Comparison of ENCODE assay signal across 8 cellular contexts in genomic region chr7:100428199-100428966, GRCh38. TPM values are rescaled to one million over a fixed set of nuclear protein-coding genes. Genes with fewer than 3 reads are reported as not detected.
DNase-seq lines count a peak whose midpoint lies in the region; ATAC-seq and TF ChIP-seq lines count a peak whose summit lies in the region.

Gene ZCWPW1 (minus strand): TSS chr7:100428703. CDS start chr7:100420649, 8,054 bp downstream.

- H3K27me3 Mint-ChIP-seq in activated CD8-positive, alpha-beta T cell treated with anti-CD3 and anti-CD28 coated beads for 36 hours = no peaks in the 10 kb centered on the region

- peak within 1 kb of the TSS; percentile 98 for H3K27ac Mint-ChIP-seq in activated CD8-positive, alpha-beta T cell treated with anti-CD3 and anti-CD28 coated beads for 36 hours

- H3K4me3 ChIP-seq in lower leg skin (ENCODE audit: low read depth, poor library complexity, severe bottlenecking) = peak within 1 kb of the TSS; percentile 82

- 1% methylated on average over 66 of the region's 66 CpGs for WGBS in lower leg skin, 2 donors

- CTCF ChIA-PET in activated CD8-positive, alpha-beta T cell treated with anti-CD3 and anti-CD28 coated beads for 36 hours (lab: Charles Lee) = interaction anchor here (0.9 to 1.8 kb wide), 6 partner anchors 21 to 297 kb away, joined by 3 to 8 read pairs (median 4); partner anchors contain the start of gene POP7

- DNase-seq in CD1c-positive myeloid dendritic cell (ENCODE audit: extremely low spot score) (peak; percentile 98), HK-2 (ENCODE audit: unreplicated experiment) (peak; percentile 96), NCI-H82 treated with DMSO at 0.1 percent for 48 hours (lab: John Stamatoyannopoulos, UW; ENCODE audit: unreplicated experiment) (peak; percentile 88), ecto neural progenitor cell (ENCODE audit: low spot score) (peak; percentile 93), lower leg skin (ENCODE audit: low spot score in 2 of 2) (peak; percentile 95 to 99)
- DNase-seq in activated CD8-positive, alpha-beta T cell treated with anti-CD3 and anti-CD28 coated beads for 36 hours = peak; percentile 97
- DNase-seq in stimulated activated CD4-positive, alpha-beta T cell treated with anti-CD3 and anti-CD28 coated beads, Interleukin-4, amount 100 ng/mL, for 4 hours = peak; percentile 97

- peak within 1 kb of the TSS; percentile 86 for H3K4me3 Mint-ChIP-seq in activated CD8-positive, alpha-beta T cell treated with anti-CD3 and anti-CD28 coated beads for 36 hours

- TF ChIP-seq CTCF in activated CD8-positive, alpha-beta T cell treated with anti-CD3 and anti-CD28 coated beads for 36 hours (IDR thresholded peaks at IDR 0.05) = no peak
- peak in 1 of 3 donors; percentile 7 for TF ChIP-seq CTCF in lower leg skin (IDR thresholded peaks at IDR 0.05)

- intact Hi-C loops in activated CD8-positive, alpha-beta T cell treated with anti-CD3 and anti-CD28 coated beads for 36 hours (cut with micrococcal nuclease) = no loop called here
- intact Hi-C loops in lower leg skin (cut with DNase I; ENCODE audit: low total_unique reads) = no loop called here

- peaks cover 24% of the 10 kb centered on the region for H3K4me1 Mint-ChIP-seq in activated CD8-positive, alpha-beta T cell treated with anti-CD3 and anti-CD28 coated beads for 36 hours (ENCODE audit: low read depth)

- no peaks in the 10 kb centered on the region for H3K9me3 Mint-ChIP-seq in activated CD8-positive, alpha-beta T cell treated with anti-CD3 and anti-CD28 coated beads for 36 hours

- peak; percentile 43 for ATAC-seq in GM19452 (IDR thresholded peaks at IDR 0.05; ENCODE audit: unreplicated experiment)
- ATAC-seq in activated CD8-positive, alpha-beta T cell treated with anti-CD3 and anti-CD28 coated beads for 36 hours = peak; percentile 43

- H3K36me3 Mint-ChIP-seq in activated CD8-positive, alpha-beta T cell treated with anti-CD3 and anti-CD28 coated beads for 36 hours (ENCODE audit: low read depth) = peaks cover 29% of the 10 kb centered on the region

- POLR2A ChIA-PET in activated CD8-positive, alpha-beta T cell treated with anti-CD3 and anti-CD28 coated beads for 36 hours (lab: Charles Lee) = interaction anchor here (0.6 to 2.3 kb wide), 16 partner anchors 9 to 328 kb away, joined by 3 to 12 read pairs (median 3); partner anchors contain the start of genes AP4M1, FBXO24, LRCH4 and MCM7

- peak in 1 of 2 donors; percentile 98 for TF ChIP-seq POLR2A in lower leg skin (IDR thresholded peaks at IDR 0.05)

RNA-seq across cellular contexts. Expression of gene ZCWPW1, which starts in this region (rescaled TPM):
- 1 to 10 TPM; 2.5 to 3.6 TPM for total RNA-seq in activated CD8-positive, alpha-beta T cell treated with anti-CD3 and anti-CD28 coated beads for 36 hours
- 1 to 10 TPM; 2.2 to 6.3 (median 4.6) TPM for total RNA-seq in lower leg skin

Comparison
In these comparisons a context has a peak if more than half of its experiments do, and no peak if none do; other contexts are left out.
1. Peak in every context shown above with its lines: DNase-seq, ATAC-seq and H3K4me3 ChIP-seq.